1 cellular context compared by ENCODE assay signal in genomic region chr3:41198950-41199865, GRCh38.
TF ChIP-seq lines count a peak whose summit lies in the region.

Gene CTNNB1, plus strand, starts transcription at chr3:41199505. Its CDS starts 24,564 bp downstream, at chr3:41224069.

TF ChIP-seq in HEK293, 187 proteins besides CTCF, POLR2A, EP300 and RAD21 (continued from another document and continues in another):
- TF ChIP-seq ZNF26 (tag by site-specific recombination; IDR thresholded peaks at IDR 0.05), result no peak
- no peak for TF ChIP-seq ZNF433 (tag by site-specific recombination; IDR thresholded peaks at IDR 0.05; ENCODE audit: low read depth)
- TF ChIP-seq ZNF354C (tag by site-specific recombination; IDR thresholded peaks at IDR 0.05; ENCODE audit: borderline replicate concordance, low read depth), result no peak
- TF ChIP-seq OSR2 (tag by site-specific recombination; IDR thresholded peaks at IDR 0.05), result peak; percentile 28; the same call in 1 of the 2 replicates
- TF ChIP-seq ZNF341 (tag by site-specific recombination; IDR thresholded peaks at IDR 0.05; ENCODE audit: low read depth), result peak; percentile 29; the same call in 1 of the 2 replicates
- 0 out of 2 replicates have a peak, but pooled peaks have one; percentile 6 for TF ChIP-seq ZNF768 (tag by site-specific recombination; IDR thresholded peaks at IDR 0.05)
- peak; percentile 85; the same call in 1 of the 2 replicates for TF ChIP-seq KLF17 (tag by site-specific recombination; IDR thresholded peaks at IDR 0.05)
- peak; percentile 85 for TF ChIP-seq GLIS1 (tag by site-specific recombination; IDR thresholded peaks at IDR 0.05)
- peak; percentile 96 for TF ChIP-seq ZNF660 (tag by site-specific recombination; IDR thresholded peaks at IDR 0.05)
- peak; percentile 70; the same call in 1 of the 2 replicates for TF ChIP-seq ZSCAN23 (tag by site-specific recombination; IDR thresholded peaks at IDR 0.05)
- TF ChIP-seq KLF7 (tag by site-specific recombination; IDR thresholded peaks at IDR 0.05; ENCODE audit: borderline replicate concordance), result peak; percentile 92
- TF ChIP-seq ZEB2 (tag by site-specific recombination; IDR thresholded peaks at IDR 0.05), result peak; percentile 90
- TF ChIP-seq MYNN (tag by site-specific recombination; IDR thresholded peaks at IDR 0.05; ENCODE audit: borderline replicate concordance), result peak; percentile 26; the same call in 1 of the 2 replicates
- TF ChIP-seq ZNF692 (tag by site-specific recombination; IDR thresholded peaks at IDR 0.05), result peak; percentile 84
- TF ChIP-seq ZBTB17 (tag by site-specific recombination; IDR thresholded peaks at IDR 0.05), result peak; percentile 38; the same call in 1 of the 2 replicates
- TF ChIP-seq ZNF398 (tag by site-specific recombination; IDR thresholded peaks at IDR 0.05), result peak; percentile 71
- peak; percentile 16; the same call in 1 of the 2 replicates for TF ChIP-seq ZNF10 (tag by site-specific recombination; IDR thresholded peaks at IDR 0.05)
- no peak for TF ChIP-seq ZSCAN16 (tag by site-specific recombination; IDR thresholded peaks at IDR 0.05)
- no peak for TF ChIP-seq AEBP2 (tag by site-specific recombination; IDR thresholded peaks at IDR 0.05; ENCODE audit: borderline replicate concordance)
- peak; percentile 39; the same call in 1 of the 2 replicates for TF ChIP-seq ZNF24 (tag by site-specific recombination; IDR thresholded peaks at IDR 0.05)
- TF ChIP-seq ZSCAN30 (tag by site-specific recombination; IDR thresholded peaks at IDR 0.05), result peak; percentile 95
- peak; percentile 94 for TF ChIP-seq KLF9 (tag by site-specific recombination; IDR thresholded peaks at IDR 0.05; ENCODE audit: low read depth)
- no peak for TF ChIP-seq ZBTB1 (tag by site-specific recombination; IDR thresholded peaks at IDR 0.05)
- peak; percentile 72 for TF ChIP-seq ZNF629 (tag by site-specific recombination; IDR thresholded peaks at IDR 0.05)
- TF ChIP-seq ZNF707 (tag by site-specific recombination; IDR thresholded peaks at IDR 0.05), result no peak
- peak; percentile 88 for TF ChIP-seq PATZ1 (tag by site-specific recombination; IDR thresholded peaks at IDR 0.05)
- TF ChIP-seq ZNF76 (tag by site-specific recombination; IDR thresholded peaks at IDR 0.05; ENCODE audit: borderline replicate concordance, low read depth), result peak; percentile 78
- peak; percentile 21; the same call in 1 of the 2 replicates for TF ChIP-seq ZNF549 (tag by site-specific recombination; IDR thresholded peaks at IDR 0.05)
- no peak for TF ChIP-seq ZNF529 (tag by site-specific recombination; IDR thresholded peaks at IDR 0.05; ENCODE audit: insufficient replicate concordance)
- TF ChIP-seq SP3 (tag by site-specific recombination; IDR thresholded peaks at IDR 0.05), result peak; percentile 96
- TF ChIP-seq ZIC2 (tag by site-specific recombination; IDR thresholded peaks at IDR 0.05), result peak; percentile 38; the same call in 1 of the 2 replicates
- TF ChIP-seq ZNF610 (tag by site-specific recombination; IDR thresholded peaks at IDR 0.05; ENCODE audit: borderline replicate concordance), result peak; percentile 79
- TF ChIP-seq ZNF510 (tag by site-specific recombination; IDR thresholded peaks at IDR 0.05; ENCODE audit: insufficient replicate concordance), result peak; percentile 7
- 0 out of 2 replicates have a peak, but pooled peaks have one; percentile 21 for TF ChIP-seq ZNF362 (tag by site-specific recombination; IDR thresholded peaks at IDR 0.05)
- TF ChIP-seq GLIS2 (tag by site-specific recombination; IDR thresholded peaks at IDR 0.05), result peak; percentile 65; the same call in 1 of the 2 replicates
- no peak for TF ChIP-seq BCL11B (tag by site-specific recombination; IDR thresholded peaks at IDR 0.05; ENCODE audit: low read depth)
- TF ChIP-seq ZNF214 (tag by site-specific recombination; IDR thresholded peaks at IDR 0.05; ENCODE audit: borderline replicate concordance), result no peak
- TF ChIP-seq SCRT1 (tag by site-specific recombination; IDR thresholded peaks at IDR 0.05; ENCODE audit: borderline replicate concordance), result 0 out of 2 replicates have a peak, but pooled peaks have one; percentile 18
- TF ChIP-seq ZNF302 (tag by site-specific recombination; IDR thresholded peaks at IDR 0.05; ENCODE audit: low read depth), result no peak
- peak; percentile 37; the same call in 1 of the 2 replicates for TF ChIP-seq HIC1 (tag by site-specific recombination; IDR thresholded peaks at IDR 0.05)
- peak; percentile 73 for TF ChIP-seq SP2 (tag by site-specific recombination; IDR thresholded peaks at IDR 0.05)
- peak; percentile 86 for TF ChIP-seq SP7 (tag by site-specific recombination; IDR thresholded peaks at IDR 0.05)
- peak; percentile 72 for TF ChIP-seq KLF1 (tag by site-specific recombination; IDR thresholded peaks at IDR 0.05)
- TF ChIP-seq ZNF777 (tag by site-specific recombination; IDR thresholded peaks at IDR 0.05; ENCODE audit: borderline replicate concordance), result 0 out of 2 replicates have a peak, but pooled peaks have one; percentile 47
- TF ChIP-seq ZNF311 (tag by site-specific recombination; IDR thresholded peaks at IDR 0.05; ENCODE audit: borderline replicate concordance), result no peak
